Comparison of ENCODE assay signal across 8 cellular contexts in the genomic region with DNA sequence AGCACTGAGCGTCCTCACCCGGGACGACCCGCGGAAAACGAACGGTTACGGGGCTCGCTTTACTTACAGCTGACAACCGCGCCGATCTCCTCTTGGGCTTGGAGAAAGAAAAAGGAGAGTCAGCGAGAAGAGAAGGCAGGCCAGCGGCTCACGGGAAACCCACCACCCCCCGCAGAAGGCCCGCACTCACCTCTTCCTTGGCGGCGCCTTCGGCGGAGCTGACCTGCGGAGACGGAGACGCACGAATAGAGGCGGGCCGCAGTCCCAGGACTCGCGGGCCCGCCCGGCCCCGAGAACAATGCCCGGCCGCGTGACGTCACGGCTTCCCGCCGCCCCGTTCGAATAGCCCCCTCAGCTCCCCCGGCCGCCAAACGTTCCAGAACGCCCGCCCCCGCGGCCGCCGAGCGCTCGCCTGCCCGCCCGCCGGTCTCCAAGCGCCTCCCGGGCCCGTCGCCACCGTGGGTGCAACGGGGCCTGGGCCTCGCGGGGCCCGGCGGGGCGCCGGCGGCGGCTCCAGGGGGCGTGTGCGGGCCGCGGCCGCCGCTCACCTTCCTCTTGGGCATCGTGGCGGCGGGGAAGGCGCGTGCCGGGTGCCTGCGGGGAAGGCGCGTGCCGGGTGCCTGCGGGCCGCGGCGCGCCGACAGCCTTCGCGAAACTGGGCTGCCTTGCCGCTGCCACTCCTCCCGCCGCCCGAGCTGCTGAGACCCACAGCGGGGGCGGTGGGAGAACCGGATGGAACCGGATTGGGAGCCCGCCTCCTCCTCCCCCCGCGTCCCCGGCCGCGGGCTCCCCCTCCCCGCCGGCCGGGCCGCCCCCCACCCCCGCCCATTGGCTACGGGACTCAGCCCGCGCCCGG. TPM values are rescaled to one million over a fixed set of nuclear protein-coding genes. Genes with fewer than 3 reads are reported as not detected.
A peak's percentile ranks its signal among the peaks of the same experiment; 100 is the strongest.
DNase-seq lines count a peak whose midpoint lies in the region; ATAC-seq and TF ChIP-seq lines count a peak whose summit lies in the region.

TSS of gene HMGN1 (minus strand) at position 734 of the 856 bp plus-strand sequence. CDS start at position 563, 171 bp downstream.

- TF ChIP-seq POLR2A in upper lobe of left lung (IDR thresholded peaks at IDR 0.05): peak in 3 of 4 donors; percentile 42 to 75 (median 75)

- 0 to 1% methylated on average over 29 to 40 of the region's 116 CpGs for WGBS in upper lobe of left lung, 2 donors

- ATAC-seq in HG02763 (IDR thresholded peaks at IDR 0.05; ENCODE audit: unreplicated experiment): peak; percentile 54
- ATAC-seq in upper lobe of left lung (ENCODE audit: low FRiP score in 2 of 2): peak; percentile 46 to 77

- DNase-seq in NCI-H1417 treated with DMSO at 0.1 percent for 48 hours (lab: John Stamatoyannopoulos, UW): peak; percentile 17
- peak; percentile 78 to 84 for DNase-seq in SW 1271 (lab: John Stamatoyannopoulos, UW)
- peak; percentile 79 for DNase-seq in activated naive CD8-positive, alpha-beta T cell treated with anti-CD3 and anti-CD28 coated beads, Interleukin-2, amount 50 U/mL, for 16 hours (ENCODE audit: low read depth, low spot score)
- peak; percentile 92 for DNase-seq in cardiac septum (ENCODE audit: low spot score)
- peak; percentile 96 for DNase-seq in posterior vena cava (ENCODE audit: low spot score)
- peak; percentile 88 to 96 for DNase-seq in upper lobe of left lung

- intact Hi-C loops in cardiac septum (cut with DNase I) (loop anchor here (1.0 to 2.0 kb wide), 2 partner anchors 32 to 34 kb away; a partner anchor contains a TSS), posterior vena cava (cut with DNase I) (loop anchor here in 1 of 2 donors (2.0 kb wide), 1 partner anchor 40 kb away; no protein-coding TSS in a partner anchor)

- H3K4me3 ChIP-seq in GM12875 (ENCODE audit: low read depth, low read length) (peak within 1 kb of the TSS; percentile 96), upper lobe of left lung (peak within 1 kb of the TSS; percentile 61 to 90 (median 84))

- no peaks in the 10 kb centered on the region for H3K27me3 ChIP-seq in upper lobe of left lung

- TF ChIP-seq CTCF in GM12875 (IDR thresholded peaks at IDR 0.05; ENCODE audit: borderline replicate concordance, insufficient read depth, low read depth, low read length) (no peak), upper lobe of left lung (IDR thresholded peaks at IDR 0.05) (peak in 4 of 6 experiments; percentile 26 to 39 (median 34))

- H3K27ac ChIP-seq in upper lobe of left lung: peak within 1 kb of the TSS; percentile 86 to 99 (median 94)

- peaks cover 0 to 19% (median 1%) of the 10 kb centered on the region in 4 donors for H3K36me3 ChIP-seq in upper lobe of left lung

- H3K4me1 ChIP-seq in upper lobe of left lung: peaks cover 18 to 30% (median 26%) of the 10 kb centered on the region in 4 donors

- no peaks in the 10 kb centered on the region for H3K9me3 ChIP-seq in upper lobe of left lung

- no peak for TF ChIP-seq EP300 in upper lobe of left lung (IDR thresholded peaks at IDR 0.05)

RNA-seq across cellular contexts. Expression of gene HMGN1, which starts in this region (rescaled TPM):
- total RNA-seq in cardiac septum: 88.7 TPM
- 100 to 1,000 TPM in 1 of 2 donors, 10 to 100 TPM in 1; 65.9 to 101 TPM for total RNA-seq in posterior vena cava
- total RNA-seq in upper lobe of left lung: 100 to 1,000 TPM in 3 of 6 donors, 10 to 100 TPM in 3; 80.7 to 164 (median 115) TPM

Comparison
In these comparisons a context has a peak if more than half of its experiments do, and no peak if none do; other contexts are left out.
1. Peak in every context shown above with its lines: DNase-seq, ATAC-seq, H3K4me3 ChIP-seq and H3K27ac ChIP-seq.
2. DNase-seq: peak in every context shown above with its lines; median percentile 96 in posterior vena cava; 92 in cardiac septum; 92 in upper lobe of left lung; 81 in SW 1271; 79 in activated naive CD8-positive, alpha-beta T cell treated with anti-CD3 and anti-CD28 coated beads, Interleukin-2, amount 50 U/mL, for 16 hours; 17 in NCI-H1417 treated with DMSO at 0.1 percent for 48 hours.